Comparison of ENCODE assay signal across 25 cellular contexts in genomic region chr6:64890609-64891008, GRCh38.
DNase-seq lines count a peak whose midpoint lies in the region; ATAC-seq and TF ChIP-seq lines count a peak whose summit lies in the region.
"Had no signal": no experiment of that assay in that cellular context is flagged by ENCODE, and none has a peak within 500 bp of the region (broad histone marks: within the 10 kb centered on the region; RNA-seq: fewer than 3 reads in every experiment).

No MANE protein-coding gene starts in this region.

- DNase-seq in H9 (no peak), RWPE2 (ENCODE audit: low spot score) (no peak), dermis blood vessel endothelial cell (peak; percentile 47), mesothelial cell of epicardium (ENCODE audit: low spot score in 2 of 2, unreplicated experiment in 2 of 2) (no peak), DMS53 (lab: John Stamatoyannopoulos, UW) (no peak)
- DNase-seq: activated naive CD8-positive, alpha-beta T cell treated with anti-CD3 and anti-CD28 coated beads for 36 hours; caudate nucleus; CD4-positive, alpha-beta memory T cell; gastrocnemius medialis; GDM1; Kasumi-1; kidney; lower lobe of right lung; NCI-H1417; NCI-H2081 treated with DMSO at 0.1 percent for 48 hours; NCI-H446 treated with DMSO at 0.1 percent for 48 hours; stimulated activated naive B cell treated with anti-CD40 and anti-IgM and Interleukin-4, amounts not matched to agents 10 μg/mL and 1 μg/mL and 100 μg/mL, for 72 hours; T-helper 2 cell; WERI-Rb-1 had no signal

- H3K9me3 Mint-ChIP-seq in H9 (no peaks in the 10 kb centered on the region; a peak in 1 of 5 replicates), mesothelial cell of epicardium (peaks cover 10% of the 10 kb centered on the region)
- H3K9me3 Mint-ChIP-seq: activated naive CD8-positive, alpha-beta T cell treated with anti-CD3 and anti-CD28 coated beads for 36 hours had no signal

- no peak overlapping the region for H3K56ac ChIP-seq in H9 (ENCODE audit: insufficient read length, low read depth, low read length)

- H3K4ac ChIP-seq in H9 (ENCODE audit: low read depth, low read length) = no peak overlapping the region

- no CpG with 5 or more reads among the region's 1 CpG for WGBS in H9 (ENCODE audit: extremely low coverage, insufficient read length, low lambda C conversion rate)

- peak overlapping the region in 1 of 2 experiments; percentile 13; a peak in 1 of 5 replicates for H3K4me3 Mint-ChIP-seq in H9
- H3K4me3 Mint-ChIP-seq in mesothelial cell of epicardium = no peak overlapping the region
- H3K4me3 Mint-ChIP-seq: activated naive CD8-positive, alpha-beta T cell treated with anti-CD3 and anti-CD28 coated beads for 36 hours; stimulated activated naive B cell treated with anti-CD40 and anti-IgM and Interleukin-4, amounts not matched to agents 10 μg/mL and 1 μg/mL and 100 μg/mL, for 72 hours had no signal

- H2AFZ ChIP-seq in H9 (ENCODE audit: low read length) = no peak overlapping the region

- no peak overlapping the region for H4K5ac ChIP-seq in H9 (ENCODE audit: insufficient read length, low read depth, low read length)

- H2BK120ac ChIP-seq in H9 (ENCODE audit: low read depth, low read length, poor library complexity, severe bottlenecking) = no peak overlapping the region

- H2AK5ac ChIP-seq in H9 (ENCODE audit: insufficient read length, low read length) = no peak overlapping the region

- H3K23me2 ChIP-seq in H9 (ENCODE audit: insufficient read length, low read depth, low read length, poor library complexity, severe bottlenecking) = no peaks in the 10 kb centered on the region

- ATAC-seq in RWPE2 (ENCODE audit: low read depth) (peak; percentile 23; the same call in 1 of the 3 replicates), HG03342 (IDR thresholded peaks at IDR 0.05; ENCODE audit: unreplicated experiment) (no peak), HG02798 (IDR thresholded peaks at IDR 0.05; ENCODE audit: poor library complexity, unreplicated experiment) (no peak), GM21528 (IDR thresholded peaks at IDR 0.05; ENCODE audit: low FRiP score, unreplicated experiment) (no peak)
- ATAC-seq: gastrocnemius medialis; lower lobe of right lung; Panc1; stimulated activated naive B cell treated with anti-CD40 and anti-IgM and Interleukin-4, amounts not matched to agents 10 μg/mL and 1 μg/mL and 100 μg/mL, for 72 hours had no signal

- H3K79me1 ChIP-seq in H9 (ENCODE audit: insufficient read depth, low read depth, low read length, poor library complexity, severe bottlenecking) = no peaks in the 10 kb centered on the region

- no peaks in the 10 kb centered on the region for H3K79me2 ChIP-seq in H9 (ENCODE audit: insufficient read depth, low read length)

- H3K36me3 ChIP-seq in RWPE2 (ENCODE audit: low read depth) = no peaks in the 10 kb centered on the region
- H3K36me3 ChIP-seq: gastrocnemius medialis, HAP-1, lower lobe of right lung, WERI-Rb-1 had no signal

- no peak overlapping the region for H4K91ac ChIP-seq in H9 (ENCODE audit: insufficient read length, low read depth, low read length)

- H3K14ac ChIP-seq in H9 (ENCODE audit: insufficient read depth, low read length) = no peak overlapping the region

- H3K4me2 ChIP-seq in H9 (ENCODE audit: insufficient read depth, insufficient read length, low read length) = no peak overlapping the region
- H3K4me2 ChIP-seq: smooth muscle cell had no signal

- H3K27me3 Mint-ChIP-seq in H9 (ENCODE audit: low read depth) (no peaks in the 10 kb centered on the region), mesothelial cell of epicardium (ENCODE audit: low read depth) (no peaks in the 10 kb centered on the region)
- H3K27me3 Mint-ChIP-seq: activated naive CD8-positive, alpha-beta T cell treated with anti-CD3 and anti-CD28 coated beads for 36 hours; CD4-positive, alpha-beta memory T cell; stimulated activated naive B cell treated with anti-CD40 and anti-IgM and Interleukin-4, amounts not matched to agents 10 μg/mL and 1 μg/mL and 100 μg/mL, for 72 hours had no signal

- H3K27ac ChIP-seq in H9 (ENCODE audit: insufficient read length, low read depth, low read length) (no peak overlapping the region), RWPE2 (ENCODE audit: poor library complexity, severe bottlenecking) (no peak overlapping the region)
- H3K27ac ChIP-seq: gastrocnemius medialis, lower lobe of right lung, WERI-Rb-1 had no signal

- H3K23ac ChIP-seq in H9 (ENCODE audit: insufficient read length, low read depth, low read length) = no peak overlapping the region

- no peaks in the 10 kb centered on the region for H3K27me3 ChIP-seq in H9 (ENCODE audit: insufficient read depth, low read length)
- no peaks in the 10 kb centered on the region for H3K27me3 ChIP-seq in RWPE2 (ENCODE audit: insufficient read depth, poor library complexity, severe bottlenecking)
- H3K27me3 ChIP-seq: gastrocnemius medialis had no signal

- no peak overlapping the region for H3T11ph ChIP-seq in H9 (ENCODE audit: low read length)

- H4K20me1 ChIP-seq in H9 (ENCODE audit: control insufficient read depth, insufficient read depth, insufficient read length) = no peaks in the 10 kb centered on the region

- H3K4me1 ChIP-seq in H9 (ENCODE audit: insufficient read depth, low read length) (no peaks in the 10 kb centered on the region; the same call in 1 of the 2 replicates), RWPE2 (ENCODE audit: insufficient read depth, poor library complexity, severe bottlenecking) (peaks cover 4% of the 10 kb centered on the region)
- H3K4me1 ChIP-seq: gastrocnemius medialis, lower lobe of right lung had no signal

- no peaks in the 10 kb centered on the region for H3K9me3 ChIP-seq in H9 (ENCODE audit: control insufficient read depth, low read depth, low read length)
- no peaks in the 10 kb centered on the region for H3K9me3 ChIP-seq in RWPE2 (ENCODE audit: severe bottlenecking)
- H3K9me3 ChIP-seq: gastrocnemius medialis, HAP-1, lower lobe of right lung had no signal

- no peak overlapping the region for H2BK20ac ChIP-seq in H9 (ENCODE audit: low read depth, low read length, poor library complexity, severe bottlenecking)

- H2BK12ac ChIP-seq in H9 (ENCODE audit: insufficient read length, low read depth, low read length) = no peak overlapping the region

- H3K9ac ChIP-seq in H9 (ENCODE audit: extremely low read depth, insufficient read length, low read length) = no peak overlapping the region

- no peak overlapping the region for H4K8ac ChIP-seq in H9 (replicated peaks; ENCODE audit: insufficient read length, low read depth, low read length)

- TF ChIP-seq CTCF in H9 (conservative IDR thresholded peaks at IDR 0.05) (no peak), RWPE2 (IDR thresholded peaks at IDR 0.05; ENCODE audit: poor library complexity, severe bottlenecking) (no peak), mesothelial cell of epicardium (IDR thresholded peaks at IDR 0.05; ENCODE audit: unreplicated experiment) (no peak)

- no peak overlapping the region for H2BK15ac ChIP-seq in H9 (ENCODE audit: low read depth, low read length)

- H2BK5ac ChIP-seq in H9 (ENCODE audit: insufficient read length, low read length) = no peak overlapping the region

- H3K36me3 Mint-ChIP-seq in H9 (ENCODE audit: insufficient read depth in 1 of 3, low read depth in 3 of 3) = peaks cover 0 to 4% (median 0%) of the 10 kb centered on the region in 3 experiments; a peak in 2 of 7 replicates
- no peaks in the 10 kb centered on the region for H3K36me3 Mint-ChIP-seq in mesothelial cell of epicardium
- H3K36me3 Mint-ChIP-seq: activated naive CD8-positive, alpha-beta T cell treated with anti-CD3 and anti-CD28 coated beads for 36 hours; CD4-positive, alpha-beta memory T cell; stimulated activated naive B cell treated with anti-CD40 and anti-IgM and Interleukin-4, amounts not matched to agents 10 μg/mL and 1 μg/mL and 100 μg/mL, for 72 hours had no signal

- H3K27ac Mint-ChIP-seq in H9 = peak overlapping the region in 2 of 3 experiments; percentile 95 to 96; a peak in 4 of 7 replicates
- peak overlapping the region; percentile 86 for H3K27ac Mint-ChIP-seq in mesothelial cell of epicardium
- H3K27ac Mint-ChIP-seq: activated naive CD8-positive, alpha-beta T cell treated with anti-CD3 and anti-CD28 coated beads for 36 hours; CD4-positive, alpha-beta memory T cell; stimulated activated naive B cell treated with anti-CD40 and anti-IgM and Interleukin-4, amounts not matched to agents 10 μg/mL and 1 μg/mL and 100 μg/mL, for 72 hours had no signal

- no peak overlapping the region for H3K18ac ChIP-seq in H9 (ENCODE audit: insufficient read length, low read depth, low read length)

- H3K4me3 ChIP-seq in RWPE2 (ENCODE audit: severe bottlenecking) = no peak overlapping the region
- H3K4me3 ChIP-seq: gastrocnemius medialis, HAP-1, lower lobe of right lung, smooth muscle cell had no signal

- H3K4me1 Mint-ChIP-seq in H9 (peaks cover 31 to 37% of the 10 kb centered on the region in 2 experiments), mesothelial cell of epicardium (peaks cover 20% of the 10 kb centered on the region)
- H3K4me1 Mint-ChIP-seq: activated naive CD8-positive, alpha-beta T cell treated with anti-CD3 and anti-CD28 coated beads for 36 hours; CD4-positive, alpha-beta memory T cell; stimulated activated naive B cell treated with anti-CD40 and anti-IgM and Interleukin-4, amounts not matched to agents 10 μg/mL and 1 μg/mL and 100 μg/mL, for 72 hours had no signal
